Comparison of ENCODE assay signal across 16 cellular contexts in the genomic region with DNA sequence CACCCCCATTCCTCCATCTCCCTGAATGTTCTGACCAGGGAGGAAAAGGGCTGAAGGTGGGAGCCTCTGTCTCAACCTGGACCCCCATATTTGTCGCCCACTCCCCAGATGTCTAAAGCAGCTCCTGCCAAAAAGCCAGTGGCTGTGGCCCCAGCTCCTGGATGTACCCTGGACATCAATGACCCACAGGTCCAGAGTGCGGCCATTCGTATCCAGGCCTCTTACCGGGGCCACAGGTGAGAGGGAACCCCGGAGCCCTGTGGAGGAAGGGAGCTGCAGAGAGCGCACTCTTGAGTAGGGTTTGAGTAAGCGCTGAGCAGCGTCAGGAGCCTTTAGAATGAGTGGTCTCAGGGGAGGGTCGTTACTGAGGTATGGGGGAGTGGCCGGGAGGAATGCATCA. TPM values are rescaled to one million over a fixed set of nuclear protein-coding genes. Genes with fewer than 3 reads are reported as not detected.
DNase-seq lines count a peak whose midpoint lies in the region; ATAC-seq, FAIRE-seq and TF ChIP-seq lines count a peak whose summit lies in the region.
"Had no signal": no experiment of that assay in that cellular context is flagged by ENCODE, and none has a peak within 500 bp of the region (broad histone marks: within the 10 kb centered on the region; RNA-seq: fewer than 3 reads in every experiment).

No MANE protein-coding gene starts in this region.

- peaks cover 37% of the 10 kb centered on the region for H3K4me1 ChIP-seq in CD4-positive, alpha-beta memory T cell (ENCODE audit: insufficient read depth, low read length)
- H3K4me1 ChIP-seq in HUES64 (ENCODE audit: insufficient read depth, low read length), result peaks cover 15% of the 10 kb centered on the region
- peaks cover 9 to 40% (median 23%) of the 10 kb centered on the region in 4 experiments for H3K4me1 ChIP-seq in H1 (replicated peaks in 1 of 4; ENCODE audit: control insufficient read depth in 3 of 4, insufficient read depth in 4 of 4, low read length in 3 of 4)
- peaks cover 7 to 10% of the 10 kb centered on the region in 2 donors for H3K4me1 ChIP-seq in neuronal stem cell (ENCODE audit: control insufficient read depth in 2 of 2, insufficient read depth in 1 of 2, low read depth in 1 of 2, low read length in 2 of 2)

- no peak overlapping the region for H2BK120ac ChIP-seq in H1 (replicated peaks; ENCODE audit: low read depth, low read length)
- H2BK120ac ChIP-seq in neuronal stem cell (ENCODE audit: low read depth, low read length), result no peak overlapping the region

- CTCF ChIA-PET in CD4-positive, alpha-beta memory T cell (lab: Charles Lee; ENCODE audit: partially characterized antibody), result interaction anchor here (0.9 to 8.2 kb wide), 14 partner anchors 10 to 108 kb away, joined by 3 to 160 read pairs (median 6); partner anchors contain the start of gene ASIC4
- CTCF ChIA-PET in H1 (lab: Charles Lee; ENCODE audit: partially characterized antibody), result interaction anchor here (0.8 to 113.1 kb wide), 17 partner anchors 7 to 501 kb away, joined by 3 to 7248 read pairs (median 4); partner anchors contain the start of genes ASIC4, CHPF, DES and DNPEP

- no peaks in the 10 kb centered on the region for H3K9me3 Mint-ChIP-seq in CD4-positive, alpha-beta memory T cell
- H3K9me3 Mint-ChIP-seq: stimulated activated naive CD8-positive, alpha-beta T cell treated with anti-CD3 and anti-CD28 coated beads, Interleukin-15, amount 100 ng/mL, for 72 hours had no signal

- H4K20me1 ChIP-seq in H1 (replicated peaks in 1 of 2; ENCODE audit: control insufficient read depth in 1 of 2, insufficient read depth in 2 of 2, low read length in 2 of 2), result no peaks in the 10 kb centered on the region

- H2BK5ac ChIP-seq in H1 (ENCODE audit: low read depth, low read length) (no peak overlapping the region), neuronal stem cell (ENCODE audit: low read length) (no peak overlapping the region)

- DNase-seq in CD4-positive, alpha-beta memory T cell, result peak in 1 of 5 donors; percentile 38
- DNase-seq in H1 (ENCODE audit: low read depth in 1 of 2, low spot score in 2 of 2), result no peak
- no peak for DNase-seq in neuronal stem cell (ENCODE audit: low spot score)
- DNase-seq in pons (ENCODE audit: low spot score), result no peak
- no peak for DNase-seq in GM19240 (ENCODE audit: insufficient read length, low spot score)
- DNase-seq in iPS-NIHi7 (ENCODE audit: extremely low spot score), result no peak
- DNase-seq: cortex of kidney; NCI-H1092 treated with DMSO at 0.1 percent for 48 hours; stimulated activated CD4-positive, alpha-beta T cell treated with anti-CD3 and anti-CD28 coated beads, Interleukin-4, amount 100 ng/mL, for 4 hours; stimulated activated naive CD8-positive, alpha-beta T cell treated with anti-CD3 and anti-CD28 coated beads, Interleukin-15, amount 100 ng/mL, for 72 hours had no signal

- TF ChIP-seq CTCF in H1 (IDR thresholded peaks at IDR 0.05; ENCODE audit: control extremely low read depth in 1 of 3, insufficient read depth in 1 of 3, low read depth in 1 of 3, low read length in 3 of 3), result no peak

- no peak for TF ChIP-seq POLR2A in H1 (IDR thresholded peaks at IDR 0.05; ENCODE audit: control extremely low read depth in 1 of 2, low read depth in 2 of 2, low read length in 2 of 2)

- H3K27ac Mint-ChIP-seq in CD4-positive, alpha-beta memory T cell, result peak overlapping the region in 2 of 7 donors; percentile 4 to 70
- H3K27ac Mint-ChIP-seq: CD14-positive monocyte had no signal

- no peak overlapping the region for H4K91ac ChIP-seq in H1 (replicated peaks; ENCODE audit: insufficient read length, low read length)
- no peak overlapping the region for H4K91ac ChIP-seq in neuronal stem cell (ENCODE audit: low read depth, low read length, poor library complexity)

- H3K36me3 Mint-ChIP-seq in CD4-positive, alpha-beta memory T cell, result peaks cover 0 to 7% of the 10 kb centered on the region in 2 donors

- H4K8ac ChIP-seq in H1 (ENCODE audit: extremely low read depth, insufficient read depth, low read length) (no peak overlapping the region), neuronal stem cell (ENCODE audit: low read depth, low read length) (no peak overlapping the region)

- no peak overlapping the region for H3K56ac ChIP-seq in H1 (replicated peaks; ENCODE audit: insufficient read length, low read depth, low read length)

- no peak for TF ChIP-seq EP300 in H1 (IDR thresholded peaks at IDR 0.05; ENCODE audit: borderline replicate concordance in 1 of 2, low read depth in 2 of 2, low read length in 2 of 2)

- H2BK20ac ChIP-seq in H1 (ENCODE audit: low read length), result no peak overlapping the region

- H3K27me3 Mint-ChIP-seq in CD4-positive, alpha-beta memory T cell, result peaks cover 38 to 49% of the 10 kb centered on the region in 2 donors

- H3K23me2 ChIP-seq in H1 (ENCODE audit: low read depth, low read length), result peaks cover 24% of the 10 kb centered on the region

- H2BK12ac ChIP-seq in H1 (ENCODE audit: low read depth, low read length) (peak overlapping the region; percentile 99; the same call in 1 of the 2 replicates), neuronal stem cell (ENCODE audit: low read length) (no peak overlapping the region)

- H3K4me3 ChIP-seq in CD4-positive, alpha-beta memory T cell (ENCODE audit: low read length in 2 of 2), result no peak overlapping the region
- H3K4me3 ChIP-seq in HUES64 (ENCODE audit: low read length), result peak overlapping the region; percentile 81; the same call in 1 of the 2 replicates
- H3K4me3 ChIP-seq in H1 (ENCODE audit: extremely low read depth in 1 of 4, insufficient read depth in 2 of 4, low read depth in 3 of 4, low read length in 4 of 4), result peak overlapping the region in 2 of 4 experiments; percentile 32 to 72; a peak in 2 of 8 replicates
- no peak overlapping the region for H3K4me3 ChIP-seq in neuronal stem cell (ENCODE audit: low read length in 2 of 2)

- WGBS in HUES64, result 44% methylated on average over 10 of the region's 10 CpGs
- 48% methylated on average over 10 of the region's 10 CpGs; no CpG with 5 or more reads in 1 of the 2 experiments for WGBS in H1 (ENCODE audit: extremely low coverage in 1 of 2, insufficient coverage in 1 of 2, insufficient read length in 1 of 2, insufficient replicate concordance in 2 of 2, low coverage in 1 of 2, low lambda C conversion rate in 2 of 2, missing lambda C conversion rate in 1 of 2), 2 experiments
- WGBS in neuronal stem cell (ENCODE audit: extremely low coverage in 2 of 2, insufficient read length in 2 of 2, insufficient replicate concordance in 1 of 2), 2 donors, result no CpG with 5 or more reads among the region's 10 CpGs

- H4K5ac ChIP-seq in H1 (ENCODE audit: insufficient read length, low read depth, low read length), result no peak overlapping the region

- no peaks in the 10 kb centered on the region for H3K79me1 ChIP-seq in H1 (ENCODE audit: low read depth, low read length)
- no peaks in the 10 kb centered on the region for H3K79me1 ChIP-seq in neuronal stem cell (ENCODE audit: low read depth, low read length)

- FAIRE-seq in H1 (lab: Jason Lieb, UNC), result no peak

- H3K36me3 ChIP-seq in CD4-positive, alpha-beta memory T cell (ENCODE audit: insufficient read depth, low read length), result no peaks in the 10 kb centered on the region
- H3K36me3 ChIP-seq in HUES64 (ENCODE audit: insufficient read depth, low read length) (no peaks in the 10 kb centered on the region), H1 (ENCODE audit: control insufficient read depth in 2 of 4, insufficient read depth in 4 of 4, low read length in 3 of 4) (no peaks in the 10 kb centered on the region), neuronal stem cell (replicated peaks in 1 of 2; ENCODE audit: control insufficient read depth in 2 of 2, insufficient read depth in 2 of 2, low read length in 2 of 2) (no peaks in the 10 kb centered on the region)

- H3K9me3 ChIP-seq in CD4-positive, alpha-beta memory T cell (ENCODE audit: control insufficient read depth in 1 of 2, low read length in 2 of 2), result no peaks in the 10 kb centered on the region
- H3K9me3 ChIP-seq in HUES64 (ENCODE audit: insufficient read depth, low read depth, low read length) (no peaks in the 10 kb centered on the region), H1 (ENCODE audit: insufficient read depth in 2 of 2, low read depth in 1 of 2, low read length in 1 of 2) (no peaks in the 10 kb centered on the region), neuronal stem cell (replicated peaks in 1 of 2; ENCODE audit: control insufficient read depth in 2 of 2, insufficient read depth in 1 of 2, low read depth in 1 of 2, low read length in 2 of 2) (no peaks in the 10 kb centered on the region)

- peaks cover 33% of the 10 kb centered on the region for H3K27me3 ChIP-seq in CD4-positive, alpha-beta memory T cell (ENCODE audit: insufficient read depth, low read length)
- H3K27me3 ChIP-seq in HUES64 (ENCODE audit: insufficient read depth, low read length), result peaks cover 50% of the 10 kb centered on the region
- H3K27me3 ChIP-seq in H1 (replicated peaks in 1 of 4; ENCODE audit: control insufficient read depth in 3 of 4, extremely low read depth in 1 of 4, insufficient read depth in 3 of 4, low read length in 3 of 4), result peaks cover 20 to 44% (median 33%) of the 10 kb centered on the region in 4 experiments
- peaks cover 20 to 61% (median 48%) of the 10 kb centered on the region in 3 experiments for H3K27me3 ChIP-seq in neuronal stem cell (ENCODE audit: control insufficient read depth in 3 of 3, insufficient read depth in 3 of 3, low read depth in 1 of 3, low read length in 3 of 3)

- H2AK5ac ChIP-seq in H1 (ENCODE audit: low read depth, low read length) (no peak overlapping the region), neuronal stem cell (ENCODE audit: low read depth, low read length) (no peak overlapping the region)

- no peak for ATAC-seq in HG03025 (IDR thresholded peaks at IDR 0.05; ENCODE audit: low FRiP score, unreplicated experiment)

- no peak overlapping the region for H3K9ac ChIP-seq in HUES64 (ENCODE audit: low read depth, low read length)
- no peak overlapping the region for H3K9ac ChIP-seq in H1 (replicated peaks in 1 of 4; ENCODE audit: extremely low read depth in 1 of 4, low read depth in 3 of 4, low read length in 3 of 4)
- H3K9ac ChIP-seq in neuronal stem cell (ENCODE audit: low read depth, low read length, poor library complexity), result no peak overlapping the region

- no peak overlapping the region for H3K18ac ChIP-seq in H1 (ENCODE audit: extremely low read depth, low read length)
- H3K18ac ChIP-seq in neuronal stem cell (ENCODE audit: low read length), result no peak overlapping the region

- H3K4me2 ChIP-seq in H1 (ENCODE audit: insufficient read depth in 1 of 2, low read depth in 2 of 2, low read length in 2 of 2) (peak overlapping the region; percentile 97 to 99), neuronal stem cell (ENCODE audit: insufficient read depth, low read length, poor library complexity, severe bottlenecking) (no peak overlapping the region)

- POLR2A ChIA-PET in CD4-positive, alpha-beta memory T cell (lab: Charles Lee; ENCODE audit: partially characterized antibody), result interaction anchor here (1.0 to 3.0 kb wide), 4 partner anchors 32 to 108 kb away, joined by 3 to 27 read pairs (median 4); partner anchors contain the start of genes CHPF and TMEM198
- POLR2A ChIA-PET in H1 (lab: Charles Lee; ENCODE audit: partially characterized antibody), result interaction anchor here (0.8 to 19.9 kb wide), 12 partner anchors 12 to 47 kb away, joined by 3 to 216 read pairs (median 6); partner anchors contain the start of genes ASIC4, CHPF and TMEM198

- intact Hi-C loops in CD4-positive, alpha-beta memory T cell (cut with micrococcal nuclease), result loop anchor here (5.0 kb wide), 1 partner anchor 146 kb away; no protein-coding TSS in a partner anchor

- H3K23ac ChIP-seq in H1 (ENCODE audit: insufficient read length), result no peak overlapping the region
- H3K23ac ChIP-seq in neuronal stem cell (ENCODE audit: low read depth, low read length, poor library complexity), result peak overlapping the region; percentile 90

- H3K14ac ChIP-seq in H1 (ENCODE audit: insufficient read length), result no peak overlapping the region
- no peak overlapping the region for H3K14ac ChIP-seq in neuronal stem cell (ENCODE audit: low read length)

- H2AFZ ChIP-seq in H1 (ENCODE audit: low read length), result peak overlapping the region; percentile 1; the same call in 1 of the 2 replicates
- no peak overlapping the region for H2AFZ ChIP-seq in neuronal stem cell (ENCODE audit: low read length)

- H3K27ac ChIP-seq in CD4-positive, alpha-beta memory T cell (ENCODE audit: low read depth, low read length), result no peak overlapping the region
- H3K27ac ChIP-seq in HUES64 (ENCODE audit: low read depth, low read length), result no peak overlapping the region
- no peak overlapping the region for H3K27ac ChIP-seq in H1 (ENCODE audit: low read depth, low read length)
- H3K27ac ChIP-seq in neuronal stem cell (replicated peaks; ENCODE audit: low read length), result no peak overlapping the region

- peaks cover 21 to 39% (median 31%) of the 10 kb centered on the region in 4 donors for H3K4me1 Mint-ChIP-seq in CD4-positive, alpha-beta memory T cell

- H3K4me3 Mint-ChIP-seq in CD4-positive, alpha-beta memory T cell, result peak overlapping the region in 6 of 8 donors; percentile 35 to 92 (median 57)

- TF ChIP-seq RAD21 in H1 (IDR thresholded peaks at IDR 0.05 in 1 of 2, conservative IDR thresholded peaks at IDR 0.05 in 1 of 2; ENCODE audit: low read depth in 2 of 2, low read length in 2 of 2), result no peak

- H2BK15ac ChIP-seq in H1 (ENCODE audit: low read length) (no peak overlapping the region), neuronal stem cell (ENCODE audit: low read length) (peak overlapping the region; percentile 12)

- H3K4ac ChIP-seq in H1 (replicated peaks; ENCODE audit: insufficient read length, low read depth, low read length) (no peak overlapping the region), neuronal stem cell (ENCODE audit: low read length) (no peak overlapping the region)

- H3K79me2 ChIP-seq in H1 (ENCODE audit: control insufficient read depth in 1 of 2, insufficient read depth in 2 of 2, low read length in 2 of 2), result no peaks in the 10 kb centered on the region

RNA-seq across cellular contexts. Expression of gene GMPPA, which starts 2.4 kb away (rescaled TPM):
- 10 to 100 TPM; 45.2 to 48.3 TPM for total RNA-seq in CD4-positive, alpha-beta memory T cell
- polyA plus RNA-seq in CD4-positive, alpha-beta memory T cell, result 10 to 100 TPM; 30.4 to 31.0 TPM
- polyA plus RNA-seq in HUES64 (2013, experiment 1 of 2), result 25.1 TPM
- polyA plus RNA-seq in HUES64 (2013, experiment 2 of 2), result 25.2 TPM
- 34.3 and 35.3 TPM in 2 replicates for total RNA-seq in H1 (2021; fragmentation: NEBNext Ultra II Directional; extraction: Animal tissue kit (Norgen Biotek cat#: 25700))
- polyA plus RNA-seq in H1 (2011; rRNA removed), result 98.8 and 101 TPM in 2 replicates
- polyA plus RNA-seq in H1 (2011; cell fraction: cytosol; rRNA removed), result 59.0 TPM
- polyA plus RNA-seq in H1 (2011; cell fraction: nucleus; rRNA removed), result 133 TPM
- polyA plus RNA-seq in H1 (2012, experiment 1 of 2), result 32.8 to 43.7 TPM (median 41.5 TPM) in 4 replicates
- polyA plus RNA-seq in H1 (2012, experiment 2 of 2), result 53.9 TPM
- polyA plus RNA-seq in H1 (2013, experiment 1 of 2), result 32.4 TPM
- 31.6 TPM for polyA plus RNA-seq in H1 (2013, experiment 2 of 2)
- polyA minus RNA-seq in H1 (2011; rRNA and poly(A)+ RNA removed), result 67.3 and 79.3 TPM in 2 replicates
- polyA minus RNA-seq in H1 (2011; cell fraction: cytosol; rRNA and poly(A)+ RNA removed), result 24.6 TPM
- 26.1 TPM for polyA minus RNA-seq in H1 (2011; cell fraction: nucleus; rRNA and poly(A)+ RNA removed)
- 11.1 TPM for polyA plus RNA-seq in neuronal stem cell (2013, experiment 1 of 2)
- polyA plus RNA-seq in neuronal stem cell (2013, experiment 2 of 2), result 10.9 TPM

RNA-seq across cellular contexts. Expression of gene ASIC4, which starts 18.0 kb away (rescaled TPM):
- under 1 TPM; 0.09 to 0.22 TPM for total RNA-seq in CD4-positive, alpha-beta memory T cell
- polyA plus RNA-seq in CD4-positive, alpha-beta memory T cell, result not detected
- 0.10 TPM for polyA plus RNA-seq in HUES64 (2013, experiment 1 of 2)
- 0.51 TPM for polyA plus RNA-seq in HUES64 (2013, experiment 2 of 2)
- 0.19 and 0.22 TPM in 2 replicates for total RNA-seq in H1 (2021; fragmentation: NEBNext Ultra II Directional; extraction: Animal tissue kit (Norgen Biotek cat#: 25700))
- polyA plus RNA-seq in H1 (2011; rRNA removed), result 0.12 and 0.30 TPM in 2 replicates
- polyA plus RNA-seq in H1 (2011; cell fraction: cytosol; rRNA removed), result 0.18 TPM
- polyA plus RNA-seq in H1 (2011; cell fraction: nucleus; rRNA removed), result 0.96 TPM
- 0.11 to 0.42 TPM (median 0.36 TPM) in 3 of 4 replicates, not detected in the other for polyA plus RNA-seq in H1 (2012, experiment 1 of 2)
- polyA plus RNA-seq in H1 (2012, experiment 2 of 2), result 0.05 TPM
- 0.06 TPM for polyA plus RNA-seq in H1 (2013, experiment 1 of 2)
- 0.13 TPM for polyA plus RNA-seq in H1 (2013, experiment 2 of 2)
- polyA minus RNA-seq in H1 (2011; rRNA and poly(A)+ RNA removed), result 0.12 and 0.22 TPM in 2 replicates
- not detected for polyA minus RNA-seq in H1 (2011; cell fraction: cytosol; rRNA and poly(A)+ RNA removed)
- polyA minus RNA-seq in H1 (2011; cell fraction: nucleus; rRNA and poly(A)+ RNA removed), result 0.50 TPM
- 0.14 TPM for polyA plus RNA-seq in neuronal stem cell (2013, experiment 1 of 2)
- 0.15 TPM for polyA plus RNA-seq in neuronal stem cell (2013, experiment 2 of 2)
- total RNA-seq: activated CD8-positive, alpha-beta memory T cell treated with anti-CD3 and anti-CD28 coated beads for 36 hours; renal cortical epithelial cell had no signal
- polyA plus RNA-seq: CD14-positive monocyte, fibroblast of lung had no signal

RNA-seq across cellular contexts. Expression of gene CHPF, which starts 47.4 kb away (rescaled TPM):
- 1 to 10 TPM; 7.7 to 8.5 TPM for total RNA-seq in CD4-positive, alpha-beta memory T cell
- 1 to 10 TPM; 7.5 to 8.1 TPM for polyA plus RNA-seq in CD4-positive, alpha-beta memory T cell
- 39.6 TPM for polyA plus RNA-seq in HUES64 (2013, experiment 1 of 2)
- 37.0 TPM for polyA plus RNA-seq in HUES64 (2013, experiment 2 of 2)
- 62.9 and 68.1 TPM in 2 replicates for total RNA-seq in H1 (2021; fragmentation: NEBNext Ultra II Directional; extraction: Animal tissue kit (Norgen Biotek cat#: 25700))
- polyA plus RNA-seq in H1 (2011; rRNA removed), result 67.3 and 103 TPM in 2 replicates
- 61.7 TPM for polyA plus RNA-seq in H1 (2011; cell fraction: cytosol; rRNA removed)
- 76.8 TPM for polyA plus RNA-seq in H1 (2011; cell fraction: nucleus; rRNA removed)
- polyA plus RNA-seq in H1 (2012, experiment 1 of 2), result 33.7 to 59.5 TPM (median 55.7 TPM) in 4 replicates
- 62.7 TPM for polyA plus RNA-seq in H1 (2012, experiment 2 of 2)
- polyA plus RNA-seq in H1 (2013, experiment 1 of 2), result 107 TPM
- polyA plus RNA-seq in H1 (2013, experiment 2 of 2), result 107 TPM
- 17.3 and 20.9 TPM in 2 replicates for polyA minus RNA-seq in H1 (2011; rRNA and poly(A)+ RNA removed)
- 62.2 TPM for polyA minus RNA-seq in H1 (2011; cell fraction: cytosol; rRNA and poly(A)+ RNA removed)
- 38.8 TPM for polyA minus RNA-seq in H1 (2011; cell fraction: nucleus; rRNA and poly(A)+ RNA removed)
- 12.6 TPM for polyA plus RNA-seq in neuronal stem cell (2013, experiment 1 of 2)
- 12.8 TPM for polyA plus RNA-seq in neuronal stem cell (2013, experiment 2 of 2)

RNA-seq across cellular contexts. Expression of gene TMEM198, which starts 47.6 kb away (rescaled TPM):
- under 1 TPM; 0.67 to 0.76 TPM for total RNA-seq in CD4-positive, alpha-beta memory T cell
- polyA plus RNA-seq in CD4-positive, alpha-beta memory T cell, result not detected
- 6.3 TPM for polyA plus RNA-seq in HUES64 (2013, experiment 1 of 2)
- 5.6 TPM for polyA plus RNA-seq in HUES64 (2013, experiment 2 of 2)
- total RNA-seq in H1 (2021; fragmentation: NEBNext Ultra II Directional; extraction: Animal tissue kit (Norgen Biotek cat#: 25700)), result 10.2 and 11.0 TPM in 2 replicates
- 10.4 and 15.4 TPM in 2 replicates for polyA plus RNA-seq in H1 (2011; rRNA removed)
- 10.0 TPM for polyA plus RNA-seq in H1 (2011; cell fraction: cytosol; rRNA removed)
- 19.0 TPM for polyA plus RNA-seq in H1 (2011; cell fraction: nucleus; rRNA removed)
- polyA plus RNA-seq in H1 (2012, experiment 1 of 2), result 7.6 to 11.7 TPM (median 9.4 TPM) in 4 replicates
- 13.6 TPM for polyA plus RNA-seq in H1 (2012, experiment 2 of 2)
- polyA plus RNA-seq in H1 (2013, experiment 1 of 2), result 8.4 TPM
- polyA plus RNA-seq in H1 (2013, experiment 2 of 2), result 8.2 TPM
- polyA minus RNA-seq in H1 (2011; rRNA and poly(A)+ RNA removed), result 4.3 and 6.1 TPM in 2 replicates
- 7.5 TPM for polyA minus RNA-seq in H1 (2011; cell fraction: cytosol; rRNA and poly(A)+ RNA removed)
- polyA minus RNA-seq in H1 (2011; cell fraction: nucleus; rRNA and poly(A)+ RNA removed), result 5.6 TPM
- polyA plus RNA-seq in neuronal stem cell (2013, experiment 1 of 2), result 2.7 TPM
- polyA plus RNA-seq in neuronal stem cell (2013, experiment 2 of 2), result 1.8 TPM
- polyA plus RNA-seq: CD14-positive monocyte had no signal
